Comparison of ENCODE assay signal across 2 cellular contexts in genomic region chr5:135437796-135438560, GRCh38.
TF ChIP-seq lines count a peak whose summit lies in the region.

No MANE protein-coding gene starts in this region.

TF ChIP-seq in IMR-90, 13 proteins besides CTCF, POLR2A, EP300 and RAD21:
- TF ChIP-seq FOS (IDR thresholded peaks at IDR 0.05; ENCODE audit: low read depth, low read length) = no peak
- no peak for TF ChIP-seq SMC3 (IDR thresholded peaks at IDR 0.05; ENCODE audit: low read depth, low read length)
- no peak for TF ChIP-seq BHLHE40 (IDR thresholded peaks at IDR 0.05; ENCODE audit: low read depth, low read length)
- no peak for TF ChIP-seq CHD1 (IDR thresholded peaks at IDR 0.05; ENCODE audit: low read depth, low read length)
- TF ChIP-seq NFE2L2 (IDR thresholded peaks at IDR 0.05; ENCODE audit: low read depth, low read length) = no peak
- no peak for TF ChIP-seq CEBPB (IDR thresholded peaks at IDR 0.05; ENCODE audit: low read depth, low read length)
- peak; percentile 94 for TF ChIP-seq MXI1 (IDR thresholded peaks at IDR 0.05; ENCODE audit: borderline replicate concordance, low read depth, low read length)
- no peak for TF ChIP-seq ELK1 (IDR thresholded peaks at IDR 0.05; ENCODE audit: borderline replicate concordance, low read depth, low read length)
- TF ChIP-seq RFX5 (IDR thresholded peaks at IDR 0.05; ENCODE audit: low read depth, low read length) = no peak
- no peak for TF ChIP-seq RCOR1 (IDR thresholded peaks at IDR 0.05; ENCODE audit: insufficient replicate concordance, low read length)
- TF ChIP-seq MAZ (IDR thresholded peaks at IDR 0.05; ENCODE audit: borderline replicate concordance, low read depth, low read length) = no peak
- no peak for TF ChIP-seq MAFK (IDR thresholded peaks at IDR 0.05; ENCODE audit: low read depth, low read length)
- TF ChIP-seq USF2 (IDR thresholded peaks at IDR 0.05; ENCODE audit: low read depth, low read length) = peak; percentile 66
TF ChIP-seq in IMR-90: peak in this region for 2.

TF ChIP-seq in HEK293T, 16 proteins besides CTCF, POLR2A, EP300 and RAD21:
- TF ChIP-seq BHLHE40 (IDR thresholded peaks at IDR 0.05; ENCODE audit: borderline replicate concordance) = no peak
- TF ChIP-seq HDGF (IDR thresholded peaks at IDR 0.05; ENCODE audit: borderline replicate concordance) = no peak
- no peak for TF ChIP-seq L3MBTL2 (conservative IDR thresholded peaks at IDR 0.05)
- no peak for TF ChIP-seq TARDBP (IDR thresholded peaks at IDR 0.05)
- TF ChIP-seq CTBP1 (IDR thresholded peaks at IDR 0.05; ENCODE audit: borderline replicate concordance) = no peak
- no peak for TF ChIP-seq FOXK2 (IDR thresholded peaks at IDR 0.05)
- no peak for TF ChIP-seq FOXA1 (IDR thresholded peaks at IDR 0.05)
- TF ChIP-seq NFRKB (IDR thresholded peaks at IDR 0.05) = no peak
- TF ChIP-seq SP1 (IDR thresholded peaks at IDR 0.05) = no peak
- no peak for TF ChIP-seq PKNOX1 (IDR thresholded peaks at IDR 0.05)
- TF ChIP-seq ARNT (IDR thresholded peaks at IDR 0.05) = no peak
- no peak for TF ChIP-seq SUZ12 (IDR thresholded peaks at IDR 0.05)
- TF ChIP-seq ELF4 (IDR thresholded peaks at IDR 0.05) = no peak
- TF ChIP-seq ZNF384 (IDR thresholded peaks at IDR 0.05) = no peak
- no peak for TF ChIP-seq FOXM1 (IDR thresholded peaks at IDR 0.05; ENCODE audit: borderline replicate concordance)
- no peak for TF ChIP-seq LEF1 (IDR thresholded peaks at IDR 0.05; ENCODE audit: borderline replicate concordance)
